15 cellular contexts compared by ENCODE assay signal in the genomic region with DNA sequence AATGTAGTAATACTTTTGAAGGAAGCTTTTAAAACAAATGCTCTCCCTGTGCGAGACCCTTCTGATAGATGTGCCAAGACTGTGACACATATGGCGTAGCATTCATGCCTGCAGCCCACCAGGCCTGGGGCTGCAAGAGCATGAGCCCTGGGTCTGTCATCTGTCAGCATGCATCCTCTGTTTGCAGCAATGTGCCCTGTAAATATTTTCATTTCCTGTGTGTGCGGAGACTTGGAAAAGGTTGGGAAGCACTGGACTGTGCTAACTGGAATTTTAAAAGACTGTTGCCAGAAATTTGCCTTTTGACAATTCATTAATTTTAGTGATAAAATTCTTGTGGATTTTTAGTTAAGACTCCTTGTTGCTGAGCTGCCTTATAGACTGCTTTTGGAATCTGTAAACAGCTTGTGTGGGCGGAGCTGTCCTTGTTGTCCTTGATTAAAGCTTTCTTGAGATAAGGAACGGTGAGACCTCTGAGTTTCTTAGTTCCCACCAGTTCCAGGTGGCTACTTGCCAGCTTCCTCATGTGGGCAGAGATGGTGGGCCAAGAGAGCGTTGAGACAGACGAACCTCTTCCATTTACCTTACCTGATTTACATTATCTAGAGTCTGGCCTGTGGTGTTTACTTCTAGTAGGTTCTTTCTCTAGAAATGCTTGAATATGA. TPM values are rescaled to one million over a fixed set of nuclear protein-coding genes. Genes with fewer than 3 reads are reported as not detected.
DNase-seq lines count a peak whose midpoint lies in the region; ATAC-seq, FAIRE-seq and TF ChIP-seq lines count a peak whose summit lies in the region.
"Had no signal": no experiment of that assay in that cellular context is flagged by ENCODE, and none has a peak within 500 bp of the region (broad histone marks: within the 10 kb centered on the region; RNA-seq: fewer than 3 reads in every experiment).

No MANE protein-coding gene starts in this region.

- POLR2A ChIA-PET in endothelial cell of umbilical vein (lab: Charles Lee), result no interaction called here

- ATAC-seq in GM18498 (IDR thresholded peaks at IDR 0.05; ENCODE audit: unreplicated experiment) (no peak), HG02870 (IDR thresholded peaks at IDR 0.05; ENCODE audit: unreplicated experiment) (no peak)
- ATAC-seq: activated T-cell treated with anti-CD3 and anti-CD28 coated beads, Interleukin-2, amount 50 U/mL, for 4 hours; left colon had no signal

- no peak overlapping the region for H2AFZ ChIP-seq in endothelial cell of umbilical vein (ENCODE audit: low read depth, low read length)

- H3K9me3 ChIP-seq in endothelial cell of umbilical vein (replicated peaks; ENCODE audit: control insufficient read depth, insufficient read depth, low read length), result no peaks in the 10 kb centered on the region
- H3K9me3 ChIP-seq: thoracic aorta had no signal

- dilution Hi-C loops in endothelial cell of umbilical vein (cut with MboI; ENCODE audit: extremely low pct_ligation_motif_present, low sequenced_read_pairs), result no loop called here

- peaks cover 7% of the 10 kb centered on the region for H4K20me1 ChIP-seq in endothelial cell of umbilical vein (replicated peaks; ENCODE audit: control insufficient read depth, extremely low read depth, insufficient read depth, low read length)

- CTCF ChIA-PET in endothelial cell of umbilical vein (lab: Charles Lee), result interaction anchor here (1.0 to 1.1 kb wide), 2 partner anchors 9 to 32 kb away, joined by 3 to 4 read pairs; no protein-coding TSS in a partner anchor

- H3K9me3 Mint-ChIP-seq in nephron, result no peaks in the 10 kb centered on the region
- H3K9me3 Mint-ChIP-seq: activated CD4-positive, alpha-beta T cell treated with anti-CD3 and anti-CD28 coated beads, Interleukin-2, amount 10 ng/mL, durations not matched to agents 7 days and 5 days; activated T-cell treated with anti-CD3 and anti-CD28 coated beads, Interleukin-2, amount 50 U/mL, for 4 hours had no signal

- H3K27me3 ChIP-seq in endothelial cell of umbilical vein (ENCODE audit: control insufficient read depth in 2 of 2, insufficient read depth in 2 of 2, low read length in 2 of 2), result no peaks in the 10 kb centered on the region

- no peaks in the 10 kb centered on the region for H3K27me3 Mint-ChIP-seq in nephron (ENCODE audit: low read depth)
- H3K27me3 Mint-ChIP-seq: activated CD4-positive, alpha-beta T cell treated with anti-CD3 and anti-CD28 coated beads, Interleukin-2, amount 10 ng/mL, durations not matched to agents 7 days and 5 days had no signal

- no peak overlapping the region for H3K4me3 Mint-ChIP-seq in nephron
- H3K4me3 Mint-ChIP-seq: activated CD4-positive, alpha-beta T cell treated with anti-CD3 and anti-CD28 coated beads, Interleukin-2, amount 10 ng/mL, durations not matched to agents 7 days and 5 days; activated T-cell treated with anti-CD3 and anti-CD28 coated beads, Interleukin-2, amount 50 U/mL, for 4 hours had no signal

- intact Hi-C loops in endothelial cell of umbilical vein (cut with micrococcal nuclease), result no loop called here

- H3K4me1 Mint-ChIP-seq in nephron, result peaks cover 18% of the 10 kb centered on the region

- peak overlapping the region; percentile 49 to 79 (median 60) for H3K27ac Mint-ChIP-seq in nephron
- H3K27ac Mint-ChIP-seq: activated CD4-positive, alpha-beta T cell treated with anti-CD3 and anti-CD28 coated beads, Interleukin-2, amount 10 ng/mL, durations not matched to agents 7 days and 5 days had no signal

- no TSS peak for BruUV-seq in endothelial cell of umbilical vein (replicated peaks; lab: Mats Ljungman, UMichigan)

- H3K79me2 ChIP-seq in endothelial cell of umbilical vein (ENCODE audit: control insufficient read depth, insufficient read depth, low read length), result peaks cover 68% of the 10 kb centered on the region

- no peak overlapping the region for H3K4me2 ChIP-seq in endothelial cell of umbilical vein (ENCODE audit: insufficient read depth, low read length)

- TF ChIP-seq CTCF in 22Rv1 (IDR thresholded peaks at IDR 0.05), result no peak
- no peak for TF ChIP-seq CTCF in endothelial cell of umbilical vein (IDR thresholded peaks at IDR 0.05; ENCODE audit: extremely low read depth in 1 of 2, insufficient read depth in 1 of 2, low read depth in 1 of 2, low read length in 2 of 2)
- no peak for TF ChIP-seq CTCF in nephron (IDR thresholded peaks at IDR 0.05; ENCODE audit: unreplicated experiment in 3 of 3)

- no peaks in the 10 kb centered on the region for H3K9me1 ChIP-seq in endothelial cell of umbilical vein (replicated peaks; ENCODE audit: control insufficient read depth, extremely low read depth, insufficient read depth, low read length)

- peaks cover 49% of the 10 kb centered on the region for H3K36me3 Mint-ChIP-seq in nephron (ENCODE audit: low read depth)

- peaks cover 19% of the 10 kb centered on the region for H3K4me1 ChIP-seq in endothelial cell of umbilical vein (ENCODE audit: control insufficient read depth, extremely low read depth, insufficient read depth, low read length)

- no peak overlapping the region for H3K9ac ChIP-seq in endothelial cell of umbilical vein (replicated peaks; ENCODE audit: extremely low read depth, insufficient read depth, low read length)

- FAIRE-seq in endothelial cell of umbilical vein (lab: Jason Lieb, UNC), result no peak

- DNase-seq in NCI-H2171 treated with DMSO at 0.1 percent for 48 hours (lab: John Stamatoyannopoulos, UW), result peak; percentile 65
- peak; percentile 59 for DNase-seq in endothelial cell of umbilical vein (ENCODE audit: low read depth, low spot score)
- DNase-seq in activated CD8-positive, alpha-beta memory T cell treated with anti-CD3 and anti-CD28 coated beads, Interleukin-2, amount 50 U/mL, for 4 hours, result no peak
- DNase-seq in kidney glomerular epithelial cell (lab: John Stamatoyannopoulos, UW), result no peak
- DNase-seq: activated CD4-positive, alpha-beta T cell treated with anti-CD3 and anti-CD28 coated beads, Interleukin-2, amount 10 ng/mL, durations not matched to agents 7 days and 5 days; activated T-cell treated with anti-CD3 and anti-CD28 coated beads, Interleukin-2, amount 50 U/mL, for 4 hours; aorta; left colon; NCI-H1417 treated with DMSO at 0.1 percent for 48 hours; T-helper 2 cell had no signal

- peaks cover 0 to 2% of the 10 kb centered on the region in 2 experiments for H3K36me3 ChIP-seq in endothelial cell of umbilical vein (ENCODE audit: control insufficient read depth in 2 of 2, extremely low read depth in 1 of 2, insufficient read depth in 2 of 2, low read length in 2 of 2)

- no peak overlapping the region for H3K4me3 ChIP-seq in endothelial cell of umbilical vein (replicated peaks in 1 of 3; ENCODE audit: insufficient read depth in 1 of 3, low read depth in 1 of 3, low read length in 3 of 3)
- H3K4me3 ChIP-seq: thoracic aorta had no signal

- no peak for TF ChIP-seq POLR2A in endothelial cell of umbilical vein (IDR thresholded peaks at IDR 0.05; ENCODE audit: low read depth, low read length)

- peak overlapping the region; percentile 20; the same call in 1 of the 2 replicates for H3K27ac ChIP-seq in 22Rv1
- H3K27ac ChIP-seq in endothelial cell of umbilical vein (ENCODE audit: insufficient read depth, low read depth, low read length), result no peak overlapping the region

TF ChIP-seq in endothelial cell of umbilical vein, 7 proteins besides CTCF, POLR2A, EP300 and RAD21:
- TF ChIP-seq EZH2 (IDR thresholded peaks at IDR 0.05; ENCODE audit: borderline replicate concordance, low read depth, low read length, severe bottlenecking) (no peak), FOS (IDR thresholded peaks at IDR 0.05; ENCODE audit: borderline replicate concordance, insufficient read depth, low read length) (no peak), JUN (IDR thresholded peaks at IDR 0.05; ENCODE audit: borderline replicate concordance, insufficient read depth, insufficient read length, low read depth) (no peak), GATA2 (IDR thresholded peaks at IDR 0.05; ENCODE audit: insufficient read depth, insufficient read length, low read depth, low read length) (no peak), MYC (IDR thresholded peaks at IDR 0.05; ENCODE audit: low read depth, low read length) (no peak), POLR2AphosphoS5 (IDR thresholded peaks at IDR 0.05; ENCODE audit: insufficient read depth, low read depth, low read length) (no peak)
- TF ChIP-seq, protein P1, sequence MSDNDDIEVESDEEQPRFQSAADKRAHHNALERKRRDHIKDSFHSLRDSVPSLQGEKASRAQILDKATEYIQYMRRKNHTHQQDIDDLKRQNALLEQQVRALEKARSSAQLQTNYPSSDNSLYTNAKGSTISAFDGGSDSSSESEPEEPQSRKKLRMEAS (IDR thresholded peaks at IDR 0.05; ENCODE audit: insufficient read depth, insufficient read length), result no peak

RNA-seq across cellular contexts. Expression of a gene that starts 23.4 kb away (rescaled TPM):
- total RNA-seq in endothelial cell of umbilical vein, result 81.2 and 96.1 TPM in 2 replicates
- 43.7 and 46.6 TPM in 2 replicates for polyA plus RNA-seq in endothelial cell of umbilical vein
- polyA plus RNA-seq in endothelial cell of umbilical vein (2011; cell fraction: cytosol; rRNA removed), result 54.9 and 57.5 TPM in 2 replicates
- 201 and 218 TPM in 2 replicates for polyA plus RNA-seq in endothelial cell of umbilical vein (2011; cell fraction: nucleus; rRNA removed)
- 50.9 and 64.9 TPM in 2 replicates for polyA plus RNA-seq in endothelial cell of umbilical vein (2012)
- 61.0 and 63.8 TPM in 2 replicates for polyA minus RNA-seq in endothelial cell of umbilical vein
- 62.7 TPM for polyA minus RNA-seq in endothelial cell of umbilical vein (2011; cell fraction: cytosol; rRNA and poly(A)+ RNA removed)
- polyA minus RNA-seq in endothelial cell of umbilical vein (2011; cell fraction: nucleus; rRNA and poly(A)+ RNA removed), result 106 and 157 TPM in 2 replicates

Comparison
In these comparisons a context has a peak if more than half of its experiments do, and no peak if none do; other contexts are left out.
1. DNase-seq: peak in NCI-H2171 treated with DMSO at 0.1 percent for 48 hours (single experiment) and endothelial cell of umbilical vein (single experiment); none in activated CD8-positive, alpha-beta memory T cell treated with anti-CD3 and anti-CD28 coated beads, Interleukin-2, amount 50 U/mL, for 4 hours (single experiment) and kidney glomerular epithelial cell (single experiment).